ENCODE assay signal across 8 cellular contexts in genomic region chr10:47024399-47025252, GRCh38.
DNase-seq lines count a peak whose midpoint lies in the region; ATAC-seq and TF ChIP-seq lines count a peak whose summit lies in the region.

No MANE protein-coding gene starts in this region.

- DNase-seq in A172 (ENCODE audit: low spot score) (peak; percentile 49), SW480 (ENCODE audit: low spot score) (peak; percentile 43), adrenal gland (peak; percentile 43 to 92 (median 70)), left ventricle myocardium superior (peak; percentile 75), sigmoid colon (peak; percentile 77), GF-D8 (lab: John Stamatoyannopoulos, UW) (no peak)

- TF ChIP-seq CTCF in GM12874 (IDR thresholded peaks at IDR 0.05; ENCODE audit: insufficient read depth, low read depth, low read length) = peak; percentile 92
- TF ChIP-seq CTCF in adrenal gland (IDR thresholded peaks at IDR 0.05) = peak; percentile 70 to 84 (median 78)
- TF ChIP-seq CTCF in sigmoid colon (IDR thresholded peaks at IDR 0.05) = peak; percentile 37 to 81 (median 64)

- no peaks in the 10 kb centered on the region for H3K4me1 ChIP-seq in HUES48 (ENCODE audit: control insufficient read depth, insufficient read depth, low read length)
- no peaks in the 10 kb centered on the region for H3K4me1 ChIP-seq in adrenal gland (replicated peaks in 1 of 2)
- H3K4me1 ChIP-seq in sigmoid colon = no peaks in the 10 kb centered on the region

- H3K27ac ChIP-seq in HUES48 (ENCODE audit: low read depth, low read length) = no peak overlapping the region
- no peak overlapping the region for H3K27ac ChIP-seq in adrenal gland
- no peak overlapping the region for H3K27ac ChIP-seq in sigmoid colon

- H3K36me3 ChIP-seq in HUES48 (ENCODE audit: control insufficient read depth, insufficient read depth, low read length) (no peaks in the 10 kb centered on the region), adrenal gland (replicated peaks in 1 of 2) (no peaks in the 10 kb centered on the region), sigmoid colon (no peaks in the 10 kb centered on the region)

- H3K27me3 ChIP-seq in HUES48 (ENCODE audit: control insufficient read depth, insufficient read depth, low read length) (no peaks in the 10 kb centered on the region), adrenal gland (no peaks in the 10 kb centered on the region), sigmoid colon (no peaks in the 10 kb centered on the region)

- H3K9ac ChIP-seq in HUES48 (ENCODE audit: low read depth, low read length) = peak overlapping the region; percentile 37; the same call in 1 of the 2 replicates

- 22 to 29% (median 25%) methylated on average over 7 to 9 of the region's 9 CpGs for WGBS in adrenal gland, 4 donors
- WGBS in sigmoid colon, 2 donors = 21 to 27% methylated on average over 9 of the region's 9 CpGs

- no peaks in the 10 kb centered on the region for H3K9me3 ChIP-seq in HUES48 (ENCODE audit: control insufficient read depth, insufficient read depth, low read length)
- H3K9me3 ChIP-seq in adrenal gland (replicated peaks in 1 of 3) = no peaks in the 10 kb centered on the region
- H3K9me3 ChIP-seq in sigmoid colon = no peaks in the 10 kb centered on the region

- peak; percentile 80 for ATAC-seq in left ventricle myocardium superior

- intact Hi-C loops in adrenal gland (cut with DNase I) (loop anchor here in 1 of 2 donors (5.0 kb wide), 1 partner anchor 283 kb away; no protein-coding TSS in a partner anchor), left ventricle myocardium superior (cut with micrococcal nuclease) (loop anchor here (10.0 kb wide), 1 partner anchor 290 kb away; no protein-coding TSS in a partner anchor), sigmoid colon (cut with DNase I) (loop anchor here (2.0 kb wide), 1 partner anchor 286 kb away; no protein-coding TSS in a partner anchor)

- TF ChIP-seq POLR2A in adrenal gland (IDR thresholded peaks at IDR 0.05) (no peak), sigmoid colon (IDR thresholded peaks at IDR 0.05) (no peak)

- TF ChIP-seq EP300 in sigmoid colon (IDR thresholded peaks at IDR 0.05) = no peak

- H3K4me3 ChIP-seq in HUES48 (ENCODE audit: low read depth, low read length) = no peak overlapping the region
- no peak overlapping the region for H3K4me3 ChIP-seq in adrenal gland
- H3K4me3 ChIP-seq in sigmoid colon = no peak overlapping the region
